16 cellular contexts compared by ENCODE assay signal in the genomic region with DNA sequence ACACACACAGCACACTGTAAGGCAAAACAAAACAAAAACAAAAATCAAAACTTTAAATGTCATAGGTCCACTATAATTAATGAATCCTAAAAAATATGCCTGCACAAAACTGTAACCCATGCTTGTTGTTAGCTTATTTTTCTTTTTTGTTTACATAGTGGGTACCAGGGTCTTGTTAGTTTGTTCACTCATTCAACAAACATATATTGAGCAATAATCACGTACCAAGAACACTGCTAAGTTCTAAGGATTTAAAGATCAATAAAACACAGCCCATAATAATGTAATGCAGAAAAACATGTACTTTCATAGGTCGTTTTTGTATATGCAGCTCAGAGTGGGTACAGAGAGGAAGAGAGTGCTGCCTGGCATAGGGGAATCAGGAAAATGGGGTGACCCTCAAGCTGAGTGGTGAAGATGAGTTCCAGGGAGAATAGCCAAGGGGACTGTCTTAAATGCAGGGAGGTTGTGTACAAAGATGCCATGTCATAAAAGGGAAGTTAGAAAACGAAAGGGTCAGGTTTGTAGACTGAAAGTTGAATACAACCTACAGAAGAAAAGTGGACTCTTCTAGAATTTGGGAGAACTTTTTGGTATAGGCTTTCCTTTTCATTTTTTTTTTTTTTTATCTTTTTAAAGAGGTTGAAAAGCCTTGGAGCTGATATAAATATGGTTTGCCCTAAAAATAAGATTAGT.
"Had no signal": no experiment of that assay in that cellular context is flagged by ENCODE, and none has a peak within 500 bp of the region (broad histone marks: within the 10 kb centered on the region; RNA-seq: fewer than 3 reads in every experiment).

No MANE protein-coding gene starts in this region.

- H3K9me3 ChIP-seq: esophagus squamous epithelium, lower lobe of right lung, suprapubic skin, thyroid gland had no signal

- DNase-seq: dermis blood vessel endothelial cell; esophagus squamous epithelium; foreskin fibroblast; immature natural killer cell; left ventricle myocardium inferior; lower lobe of right lung; natural killer cell; posterior cingulate gyrus; sigmoid colon; stimulated activated CD4-positive, alpha-beta T cell treated with anti-CD3 and anti-CD28 coated beads, Interleukin-2, amount 100 ng/mL, for 24 hours; stimulated activated naive CD4-positive, alpha-beta T cell treated with Interleukin-2 at 50 U/mL for 16 hours; thyroid gland had no signal

- H3K4me3 ChIP-seq: esophagus squamous epithelium, left ventricle myocardium inferior, lower lobe of right lung, sigmoid colon, skin epidermis, suprapubic skin, thyroid gland had no signal

- H3K27ac ChIP-seq: esophagus squamous epithelium, left ventricle myocardium inferior, lower lobe of right lung, sigmoid colon, skin epidermis, suprapubic skin, thyroid gland had no signal

- FAIRE-seq: keratinocyte, urothelium cell line had no signal

- H3K27me3 ChIP-seq: esophagus squamous epithelium, sigmoid colon, suprapubic skin, thyroid gland had no signal

- H3K36me3 ChIP-seq: esophagus squamous epithelium, left ventricle myocardium inferior, lower lobe of right lung, sigmoid colon, suprapubic skin, thyroid gland had no signal

- H3K4me1 ChIP-seq: esophagus squamous epithelium, left ventricle myocardium inferior, lower lobe of right lung, sigmoid colon, suprapubic skin, thyroid gland had no signal

- ATAC-seq: lower lobe of right lung, natural killer cell had no signal
